Comparison of ENCODE assay signal across 8 cellular contexts in the genomic region with DNA sequence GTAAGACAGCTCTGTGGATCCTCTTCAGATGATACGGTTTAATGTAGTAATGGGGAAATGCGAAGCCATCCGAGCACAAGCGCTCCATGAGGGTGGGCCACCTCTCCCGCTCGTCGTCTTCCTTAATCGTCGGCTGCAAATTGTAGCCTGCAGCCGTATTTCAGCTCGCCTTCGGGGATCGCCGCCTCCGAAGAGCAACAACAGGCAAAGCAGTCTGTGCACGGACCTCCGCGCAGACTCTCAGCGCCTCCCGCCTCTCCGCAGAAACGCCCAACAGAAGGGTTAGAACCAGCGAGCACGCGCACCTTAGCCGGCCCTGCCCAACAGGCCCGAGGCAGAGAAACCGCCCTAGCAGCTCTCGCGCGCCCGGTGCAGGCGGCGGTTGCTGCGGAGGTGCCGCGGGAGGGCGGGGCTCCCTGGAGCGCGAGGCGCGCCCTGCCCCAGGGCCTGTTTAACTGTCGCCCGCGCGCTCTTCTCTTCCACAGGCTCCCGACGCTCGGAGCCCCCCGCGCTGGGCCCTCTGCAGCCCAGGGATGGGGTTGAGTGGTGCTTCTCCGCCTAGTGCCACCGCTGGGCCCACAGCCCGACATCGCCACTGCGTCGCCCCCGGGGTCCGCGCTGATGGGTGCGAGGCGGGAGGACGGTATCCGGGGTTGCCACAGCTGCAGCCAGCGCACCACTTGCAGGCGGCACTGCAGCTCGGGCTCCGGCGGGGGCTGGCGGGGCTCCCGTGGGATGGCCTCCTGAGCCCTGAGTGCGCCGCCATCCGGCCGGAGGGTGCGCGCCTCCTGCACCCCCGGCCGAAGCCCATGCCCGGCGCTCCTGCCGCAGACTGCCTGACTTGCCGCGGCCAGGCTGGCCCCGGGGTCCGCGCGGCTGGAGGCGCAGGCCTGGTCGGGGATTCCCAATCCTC. TPM values are rescaled to one million over a fixed set of nuclear protein-coding genes. Genes with fewer than 3 reads are reported as not detected.
A peak's percentile ranks its signal among the peaks of the same experiment; 100 is the strongest.
DNase-seq lines count a peak whose midpoint lies in the region; ATAC-seq and FAIRE-seq lines count a peak whose summit lies in the region.
"Not testable (repeated sequence)": the region's sequence is repeated elsewhere in the genome, so short reads cannot be mapped to it uniquely, and the experiment has no call there.

Gene ANKRD36B (minus strand): TSS at position 280 of the 913 bp plus-strand sequence. CDS start 192 bp downstream, at position 88.

- peak within 1 kb of the TSS; percentile 94 to 100 (median 98) for H3K27ac Mint-ChIP-seq in naive thymus-derived CD4-positive, alpha-beta T cell

- not testable (repeated sequence) for FAIRE-seq in frontal cortex (lab: Jason Lieb, UNC)

- H4K20me1 ChIP-seq in BLaER1 treated with 17β-estradiol and CSF1 and Interleukin-3, amounts not matched to agents 10 nM and 100 nM, result not testable (repeated sequence)

- peak within 1 kb of the TSS; percentile 61 to 75 (median 68) for H3K4me3 ChIP-seq in BLaER1 treated with 17β-estradiol and CSF1 and Interleukin-3, amounts not matched to agents 10 nM and 100 nM
- peak within 1 kb of the TSS; percentile 61 for H3K4me3 ChIP-seq in naive thymus-derived CD4-positive, alpha-beta T cell (ENCODE audit: low read length)

- peaks cover 0 to 24% (median 0%) of the 10 kb centered on the region in 5 donors for H3K27me3 Mint-ChIP-seq in naive thymus-derived CD4-positive, alpha-beta T cell

- H3K9me3 Mint-ChIP-seq in naive thymus-derived CD4-positive, alpha-beta T cell, result not testable (repeated sequence)

- H3K36me3 Mint-ChIP-seq in naive thymus-derived CD4-positive, alpha-beta T cell, result not testable (repeated sequence)

- H3K27me3 ChIP-seq in BLaER1 treated with 17β-estradiol and CSF1 and Interleukin-3, amounts not matched to agents 10 nM and 100 nM; naive thymus-derived CD4-positive, alpha-beta T cell (ENCODE audit: control insufficient read depth in 2 of 2, insufficient read depth in 2 of 2, low read length in 2 of 2): not testable (repeated sequence)

- H3K36me3 ChIP-seq in BLaER1 treated with 17β-estradiol and CSF1 and Interleukin-3, amounts not matched to agents 10 nM and 100 nM; naive thymus-derived CD4-positive, alpha-beta T cell (ENCODE audit: control insufficient read depth in 2 of 3, insufficient read depth in 3 of 3, low read length in 3 of 3): not testable (repeated sequence)

- peak within 1 kb of the TSS; percentile 80 to 88 (median 86) for H3K9ac ChIP-seq in BLaER1 treated with 17β-estradiol and CSF1 and Interleukin-3, amounts not matched to agents 10 nM and 100 nM

- intact Hi-C loops in naive thymus-derived CD4-positive, alpha-beta T cell (cut with micrococcal nuclease), result loop anchor here (1.0 kb wide), 4 partner anchors 55 to 158 kb away; partner anchors contain the start of gene ACTR1B (in 2 of the 2)

- H3K4me3 Mint-ChIP-seq in naive thymus-derived CD4-positive, alpha-beta T cell, result peak within 1 kb of the TSS; percentile 95 to 100 (median 99)

- H3K4me1 ChIP-seq in BLaER1 treated with 17β-estradiol and CSF1 and Interleukin-3, amounts not matched to agents 10 nM and 100 nM; naive thymus-derived CD4-positive, alpha-beta T cell (ENCODE audit: control insufficient read depth in 2 of 2, insufficient read depth in 2 of 2, low read length in 2 of 2): not testable (repeated sequence)

- ATAC-seq in GM19455 (IDR thresholded peaks at IDR 0.05; ENCODE audit: unreplicated experiment) (peak; percentile 75), HG03378 (IDR thresholded peaks at IDR 0.05; ENCODE audit: unreplicated experiment) (peak; percentile 59)
- peak; percentile 74 for ATAC-seq in naive thymus-derived CD4-positive, alpha-beta T cell

- not testable (repeated sequence) for H3K4me1 Mint-ChIP-seq in naive thymus-derived CD4-positive, alpha-beta T cell

- CTCF ChIA-PET in naive thymus-derived CD4-positive, alpha-beta T cell (lab: Charles Lee), result interaction anchor here (1.0 to 3.0 kb wide), 7 partner anchors 11 to 122 kb away, joined by 3 to 72 read pairs (median 5); partner anchors contain the start of gene ACTR1B

- H3K4me2 ChIP-seq in BLaER1 treated with 17β-estradiol and CSF1 and Interleukin-3, amounts not matched to agents 10 nM and 100 nM, result peak within 1 kb of the TSS; percentile 84 to 97 (median 94)

- peak; percentile 47 to 87 (median 59) for DNase-seq in T-helper 1 cell
- DNase-seq in activated naive CD8-positive, alpha-beta T cell treated with anti-CD3 and anti-CD28 coated beads, Interleukin-2, amount 50 U/mL, for 16 hours (ENCODE audit: low read depth, low spot score), result peak; percentile 35
- DNase-seq in frontal cortex (ENCODE audit: low spot score in 2 of 2), result peak in 1 of 2 donors; percentile 4
- peak; percentile 32 to 83 (median 72) for DNase-seq in naive thymus-derived CD4-positive, alpha-beta T cell
- DNase-seq in stimulated activated CD8-positive, alpha-beta memory T cell treated with anti-CD3 and anti-CD28 coated beads, Interleukin-15, amount 100 ng/mL, for 4 hours (ENCODE audit: low read depth in 2 of 2), result peak; percentile 25 to 31

- POLR2A ChIA-PET in naive thymus-derived CD4-positive, alpha-beta T cell (lab: Charles Lee), result interaction anchor here (1.6 to 2.9 kb wide), 5 partner anchors 56 to 124 kb away, joined by 5 to 29 read pairs (median 7); partner anchors contain the start of genes ACTR1B, COX5B and ZAP70

- peak within 1 kb of the TSS; percentile 75 to 90 (median 85); a peak in 21 of 22 replicates for H3K27ac ChIP-seq in BLaER1 treated with 17β-estradiol and CSF1 and Interleukin-3, amounts not matched to agents 10 nM and 100 nM
- peak within 1 kb of the TSS; percentile 87 for H3K27ac ChIP-seq in naive thymus-derived CD4-positive, alpha-beta T cell (ENCODE audit: low read depth, low read length)

- not testable (repeated sequence) for H3K9me3 ChIP-seq in BLaER1 treated with 17β-estradiol and CSF1 and Interleukin-3, amounts not matched to agents 10 nM and 100 nM (replicated peaks in 1 of 11); naive thymus-derived CD4-positive, alpha-beta T cell (ENCODE audit: control insufficient read depth in 2 of 3, low read length in 3 of 3)

RNA-seq across cellular contexts. Expression of gene ANKRD36B, which starts in this region (rescaled TPM):
- total RNA-seq in frontal cortex, result 540 TPM
- 10 to 100 TPM; 51.2 to 81.3 (median 70.8) TPM for total RNA-seq in naive thymus-derived CD4-positive, alpha-beta T cell
- 10 to 100 TPM; 17.1 to 21.9 TPM for polyA plus RNA-seq in naive thymus-derived CD4-positive, alpha-beta T cell
